In genomic region chr4:48015678-48016077, GRCh38 we compare ENCODE assay signal across 8 cellular contexts. TPM values are rescaled to one million over a fixed set of nuclear protein-coding genes. Genes with fewer than 3 reads are reported as not detected.
DNase-seq lines count a peak whose midpoint lies in the region; ATAC-seq and TF ChIP-seq lines count a peak whose summit lies in the region.

No MANE protein-coding gene starts in this region.

- POLR2A ChIA-PET in CD8-positive, alpha-beta memory T cell (lab: Charles Lee): no interaction called here

- ATAC-seq in effector memory CD8-positive, alpha-beta T cell (replicated peaks): no peak
- no peak for ATAC-seq in HG02763 (IDR thresholded peaks at IDR 0.05; ENCODE audit: unreplicated experiment)
- no peak for ATAC-seq in GM21576 (IDR thresholded peaks at IDR 0.05; ENCODE audit: unreplicated experiment)

- H3K9ac ChIP-seq in NT2/D1 (ENCODE audit: insufficient read length, low read depth): peak overlapping the region; percentile 67

- no peaks in the 10 kb centered on the region for H3K27me3 ChIP-seq in CD8-positive, alpha-beta memory T cell (ENCODE audit: insufficient read depth, low read length, poor library complexity, severe bottlenecking)
- H3K27me3 ChIP-seq in NT2/D1 (ENCODE audit: insufficient read depth, insufficient read length) (peaks cover 29% of the 10 kb centered on the region), osteoblast (ENCODE audit: insufficient read depth, low read length) (peaks cover 9% of the 10 kb centered on the region)

- no peak overlapping the region for H3K27ac ChIP-seq in CD8-positive, alpha-beta memory T cell (ENCODE audit: low read depth, low read length)
- H3K27ac ChIP-seq in osteoblast (ENCODE audit: low read depth, low read length): no peak overlapping the region

- H3K36me3 Mint-ChIP-seq in CD8-positive, alpha-beta memory T cell: no peaks in the 10 kb centered on the region
- H3K36me3 Mint-ChIP-seq in effector memory CD8-positive, alpha-beta T cell (ENCODE audit: insufficient read depth): no peaks in the 10 kb centered on the region

- CTCF ChIA-PET in CD8-positive, alpha-beta memory T cell (lab: Charles Lee): interaction anchor here (1.2 kb wide), 1 partner anchor 71 kb away, joined by 3 read pairs; no protein-coding TSS in a partner anchor

- peaks cover 9 to 29% of the 10 kb centered on the region in 2 donors for H3K27me3 Mint-ChIP-seq in CD8-positive, alpha-beta memory T cell
- peaks cover 47 to 48% of the 10 kb centered on the region in 2 donors for H3K27me3 Mint-ChIP-seq in effector memory CD8-positive, alpha-beta T cell

- H4K20me1 ChIP-seq in osteoblast (ENCODE audit: insufficient read depth, low read length): no peaks in the 10 kb centered on the region

- no peak overlapping the region for H2AFZ ChIP-seq in osteoblast (ENCODE audit: low read length)

- H3K4me2 ChIP-seq in osteoblast (ENCODE audit: insufficient read depth, low read length): peak overlapping the region; percentile 98

- no peaks in the 10 kb centered on the region for H3K9me3 ChIP-seq in CD8-positive, alpha-beta memory T cell (ENCODE audit: low read length)
- H3K9me3 ChIP-seq in NT2/D1 (ENCODE audit: insufficient read depth, low read length): peaks cover 17% of the 10 kb centered on the region; the same call in 1 of the 2 replicates
- H3K9me3 ChIP-seq in osteoblast (ENCODE audit: low read depth, low read length): no peaks in the 10 kb centered on the region

- TF ChIP-seq CTCF in osteoblast (IDR thresholded peaks at IDR 0.05; ENCODE audit: extremely low read depth, low read depth, low read length) (no peak), GM20000 (IDR thresholded peaks at IDR 0.05; ENCODE audit: extremely low read depth, missing control alignments) (no peak)

- H3K36me3 ChIP-seq in CD8-positive, alpha-beta memory T cell (ENCODE audit: insufficient read depth, low read length): no peaks in the 10 kb centered on the region
- H3K36me3 ChIP-seq in NT2/D1 (ENCODE audit: insufficient read depth, insufficient read length, low read length): no peaks in the 10 kb centered on the region
- no peaks in the 10 kb centered on the region for H3K36me3 ChIP-seq in osteoblast (ENCODE audit: insufficient read depth, low read length)

- no peak overlapping the region for H3K27ac Mint-ChIP-seq in CD8-positive, alpha-beta memory T cell
- H3K27ac Mint-ChIP-seq in effector memory CD8-positive, alpha-beta T cell: no peak overlapping the region

- H3K9me3 Mint-ChIP-seq in CD8-positive, alpha-beta memory T cell: no peaks in the 10 kb centered on the region
- H3K9me3 Mint-ChIP-seq in effector memory CD8-positive, alpha-beta T cell: no peaks in the 10 kb centered on the region

- H3K4me1 Mint-ChIP-seq in CD8-positive, alpha-beta memory T cell: peaks cover 11 to 16% (median 12%) of the 10 kb centered on the region in 3 donors
- peaks cover 4 to 7% of the 10 kb centered on the region in 2 donors for H3K4me1 Mint-ChIP-seq in effector memory CD8-positive, alpha-beta T cell (ENCODE audit: low read depth in 2 of 2)

- H3K79me2 ChIP-seq in osteoblast (ENCODE audit: insufficient read depth, low read length): no peaks in the 10 kb centered on the region

- DNase-seq in CD8-positive, alpha-beta memory T cell: no peak
- no peak for DNase-seq in NT2/D1 (ENCODE audit: low read depth, low spot score)
- no peak for DNase-seq in effector memory CD8-positive, alpha-beta T cell
- DNase-seq in osteoblast (ENCODE audit: insufficient read length, low spot score, missing footprints): no peak
- no peak for DNase-seq in GM20000 (ENCODE audit: low spot score)
- no peak for DNase-seq in mucosa of gallbladder (ENCODE audit: low spot score)

- H3K4me1 ChIP-seq in CD8-positive, alpha-beta memory T cell (ENCODE audit: insufficient read depth, low read length): peaks cover 11% of the 10 kb centered on the region
- H3K4me1 ChIP-seq in NT2/D1 (ENCODE audit: insufficient read depth, insufficient read length) (no peaks in the 10 kb centered on the region), osteoblast (ENCODE audit: insufficient read depth, low read length) (peaks cover 14% of the 10 kb centered on the region)

- no peak overlapping the region for H3K4me3 ChIP-seq in CD8-positive, alpha-beta memory T cell (ENCODE audit: low read length)
- H3K4me3 ChIP-seq in NT2/D1 (ENCODE audit: insufficient read length, low read depth) (peak overlapping the region; percentile 65), osteoblast (ENCODE audit: insufficient read depth, low read length) (no peak overlapping the region)

- peak overlapping the region; percentile 85 to 91 (median 87) for H3K4me3 Mint-ChIP-seq in CD8-positive, alpha-beta memory T cell
- peak overlapping the region; percentile 78 to 86 for H3K4me3 Mint-ChIP-seq in effector memory CD8-positive, alpha-beta T cell

RNA-seq across cellular contexts. Expression of gene CNGA1, which starts 0.8 kb away (rescaled TPM):
- total RNA-seq in CD8-positive, alpha-beta memory T cell: not detected
- not detected for polyA plus RNA-seq in CD8-positive, alpha-beta memory T cell
- not detected in 2 replicates for total RNA-seq in osteoblast
- total RNA-seq in mucosa of gallbladder: 3.3 TPM

RNA-seq across cellular contexts. Expression of gene NIPAL1, which starts 0.9 kb away (rescaled TPM):
- total RNA-seq in CD8-positive, alpha-beta memory T cell: 1 to 10 TPM in 1 of 2 experiments, under 1 TPM in 1; 0.55 to 1.1 TPM
- polyA plus RNA-seq in CD8-positive, alpha-beta memory T cell: 0.61 TPM
- total RNA-seq in osteoblast (under 0.01 and 0.29 TPM in 2 replicates), mucosa of gallbladder (9.2 TPM)
